1 cellular context compared by ENCODE assay signal in the genomic region with DNA sequence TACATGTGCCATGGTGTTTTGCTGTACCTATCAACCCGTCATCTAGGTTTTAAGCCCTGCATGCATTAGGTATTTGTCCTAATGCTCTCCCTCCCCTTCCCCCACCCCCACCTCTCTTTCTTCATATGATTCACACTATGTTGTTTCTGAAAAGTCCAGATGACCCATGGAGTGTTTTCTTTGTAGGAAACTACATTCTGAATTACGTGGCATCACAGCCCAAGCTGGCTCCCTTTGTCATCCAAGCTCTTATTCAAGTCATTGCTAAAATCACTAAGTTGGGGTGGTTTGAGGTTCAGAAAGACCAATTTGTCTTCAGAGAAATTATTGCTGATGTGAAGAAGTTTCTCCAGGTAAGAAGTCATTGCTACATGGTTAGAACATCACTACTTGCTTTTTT.
TF ChIP-seq lines count a peak whose summit lies in the region.

No MANE protein-coding gene starts in this region.

TF ChIP-seq in HepG2, 621 proteins besides CTCF, POLR2A, EP300 and RAD21 (continued from another document):
- TF ChIP-seq ZNF512 (CRISPR knock-in tag; IDR thresholded peaks at IDR 0.05) (no peak), ZNF775 (CRISPR knock-in tag; IDR thresholded peaks at IDR 0.05; ENCODE audit: borderline replicate concordance) (no peak), ZNF772 (CRISPR knock-in tag; IDR thresholded peaks at IDR 0.05) (no peak), AGO2 (optimal IDR thresholded peaks at IDR 0.05; ENCODE audit: low read depth, low read length) (no peak), ZNF761 (CRISPR knock-in tag; conservative IDR thresholded peaks at IDR 0.05) (no peak), ATM (IDR thresholded peaks at IDR 0.05; ENCODE audit: borderline replicate concordance) (no peak), UBTF (CRISPR knock-in tag; IDR thresholded peaks at IDR 0.05) (no peak), HNRNPK (IDR thresholded peaks at IDR 0.05; ENCODE audit: low read depth, low read length, poor library complexity, severe bottlenecking) (no peak), ZC3H4 (CRISPR knock-in tag; IDR thresholded peaks at IDR 0.05; ENCODE audit: borderline replicate concordance) (no peak), ZFYVE20 (CRISPR knock-in tag; IDR thresholded peaks at IDR 0.05; ENCODE audit: borderline replicate concordance, low read depth) (no peak), SPEN (CRISPR knock-in tag; IDR thresholded peaks at IDR 0.05; ENCODE audit: low read depth) (no peak), PBX2 (CRISPR knock-in tag; IDR thresholded peaks at IDR 0.05) (no peak), ZNF264 (CRISPR knock-in tag; IDR thresholded peaks at IDR 0.05) (no peak), ZNF33A (CRISPR knock-in tag; IDR thresholded peaks at IDR 0.05; ENCODE audit: borderline replicate concordance) (no peak), SMC3 (IDR thresholded peaks at IDR 0.05; ENCODE audit: low read length) (no peak)
- TF ChIP-seq, protein P1, sequence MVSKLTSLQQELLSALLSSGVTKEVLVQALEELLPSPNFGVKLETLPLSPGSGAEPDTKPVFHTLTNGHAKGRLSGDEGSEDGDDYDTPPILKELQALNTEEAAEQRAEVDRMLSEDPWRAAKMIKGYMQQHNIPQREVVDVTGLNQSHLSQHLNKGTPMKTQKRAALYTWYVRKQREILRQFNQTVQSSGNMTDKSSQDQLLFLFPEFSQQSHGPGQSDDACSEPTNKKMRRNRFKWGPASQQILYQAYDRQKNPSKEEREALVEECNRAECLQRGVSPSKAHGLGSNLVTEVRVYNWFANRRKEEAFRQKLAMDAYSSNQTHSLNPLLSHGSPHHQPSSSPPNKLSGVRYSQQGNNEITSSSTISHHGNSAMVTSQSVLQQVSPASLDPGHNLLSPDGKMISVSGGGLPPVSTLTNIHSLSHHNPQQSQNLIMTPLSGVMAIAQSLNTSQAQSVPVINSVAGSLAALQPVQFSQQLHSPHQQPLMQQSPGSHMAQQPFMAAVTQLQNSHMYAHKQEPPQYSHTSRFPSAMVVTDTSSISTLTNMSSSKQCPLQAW (CRISPR knock-in tag; IDR thresholded peaks at IDR 0.05), result no peak
